34 cellular contexts compared by ENCODE assay signal in the genomic region with DNA sequence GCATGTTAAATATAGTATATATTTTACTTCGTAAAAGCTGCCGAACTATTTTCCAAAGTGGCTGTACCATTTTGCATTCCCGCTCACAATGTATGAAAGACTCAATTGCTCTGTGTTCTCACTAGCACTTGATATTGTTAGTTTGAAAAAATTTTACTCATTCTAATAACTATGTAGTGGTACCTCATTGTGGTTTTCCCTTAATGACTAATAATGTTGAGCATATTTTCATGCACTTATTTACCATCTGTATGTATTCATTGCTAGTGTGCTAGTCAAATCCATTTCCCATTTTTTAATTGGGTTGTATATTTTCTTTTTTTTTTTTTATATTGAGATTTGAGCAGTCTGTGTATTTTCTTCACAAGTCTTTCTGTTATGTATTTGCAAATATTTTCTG. TPM values are rescaled to one million over a fixed set of nuclear protein-coding genes. Genes with fewer than 3 reads are reported as not detected.
"Had no signal": no experiment of that assay in that cellular context is flagged by ENCODE, and none has a peak within 500 bp of the region (broad histone marks: within the 10 kb centered on the region; RNA-seq: fewer than 3 reads in every experiment).

No MANE protein-coding gene starts in this region.

- H3K27me3 ChIP-seq: cardiac muscle cell, MG63, SJCRH30 had no signal

- H3K27ac ChIP-seq: cardiac muscle cell, SJCRH30, SK-N-MC, WERI-Rb-1 had no signal

- H3K4me1 Mint-ChIP-seq: activated CD4-positive, alpha-beta memory T cell treated with anti-CD3 and anti-CD28 coated beads, Interleukin-2, amount 10 ng/mL, durations not matched to agents 7 days and 5 days; activated CD8-positive, alpha-beta memory T cell treated with anti-CD3 and anti-CD28 coated beads, Interleukin-2, amount 10 ng/mL, durations not matched to agents 7 days and 5 days; activated naive CD8-positive, alpha-beta T cell treated with anti-CD3 and anti-CD28 coated beads for 36 hours; activated T-helper 17 cell treated with anti-CD3 and anti-CD28 coated beads, Interleukin-2, amount 50 U/mL, for 72 hours; central memory CD8-positive, alpha-beta T cell had no signal

- H3K4me3 ChIP-seq: cardiac muscle cell, MG63, SJCRH30, SK-N-MC had no signal

- DNase-seq: activated CD4-positive, alpha-beta memory T cell treated with anti-CD3 and anti-CD28 coated beads, Interleukin-2, amount 10 ng/mL, durations not matched to agents 7 days and 5 days; activated CD4-positive, alpha-beta T cell treated with anti-CD3 and anti-CD28 coated beads for 1 hour; activated CD4-positive, alpha-beta T cell treated with anti-CD3 and anti-CD28 coated beads for 48 hours; activated CD4-positive, CD25-positive, alpha-beta regulatory T cell; activated CD8-positive, alpha-beta memory T cell treated with anti-CD3 and anti-CD28 coated beads for 24 hours; activated CD8-positive, alpha-beta memory T cell treated with anti-CD3 and anti-CD28 coated beads, Interleukin-2, amount 10 ng/mL, durations not matched to agents 7 days and 5 days; activated CD8-positive, alpha-beta memory T cell treated with anti-CD3 and anti-CD28 coated beads, Interleukin-2, amount 50 U/mL, for 48 hours; activated effector memory CD4-positive, alpha-beta T cell treated with anti-CD3 and anti-CD28 coated beads, Interleukin-2, amount 50 U/mL, for 16 hours; activated naive CD4-positive, alpha-beta T cell; activated naive CD4-positive, alpha-beta T cell treated with anti-CD3 and anti-CD28 coated beads, Interleukin-2, amount 50 U/mL, for 16 hours; activated naive CD8-positive, alpha-beta T cell treated with anti-CD3 and anti-CD28 coated beads for 36 hours; activated T-cell treated with anti-CD3 and anti-CD28 coated beads, Interleukin-2, amount 50 U/mL, for 72 hours; Kasumi-1; KG1; MG63; NCI-H1048; NCI-H1105 treated with DMSO at 0.1 percent for 48 hours; NCI-H1436 treated with DMSO at 0.1 percent for 48 hours; NCI-H1694 treated with DMSO at 0.1 percent for 48 hours; NCI-H2029; NCI-H345; NCI-H524 treated with DMSO at 0.1 percent for 48 hours; SHP77; SJCRH30; T1000; WERI-Rb-1 had no signal

- H3K4me3 Mint-ChIP-seq: activated CD4-positive, alpha-beta memory T cell treated with anti-CD3 and anti-CD28 coated beads, Interleukin-2, amount 10 ng/mL, durations not matched to agents 7 days and 5 days; activated CD8-positive, alpha-beta memory T cell treated with anti-CD3 and anti-CD28 coated beads, Interleukin-2, amount 10 ng/mL, durations not matched to agents 7 days and 5 days; activated naive CD8-positive, alpha-beta T cell treated with anti-CD3 and anti-CD28 coated beads for 36 hours; activated T-cell treated with anti-CD3 and anti-CD28 coated beads, Interleukin-2, amount 50 U/mL, for 72 hours; activated T-helper 17 cell treated with anti-CD3 and anti-CD28 coated beads, Interleukin-2, amount 50 U/mL, for 72 hours; brain; central memory CD8-positive, alpha-beta T cell had no signal

- H3K36me3 ChIP-seq: WERI-Rb-1 had no signal

- H3K9me3 ChIP-seq: MG63, SJCRH30 had no signal

- H3K27me3 Mint-ChIP-seq: activated CD4-positive, alpha-beta memory T cell treated with anti-CD3 and anti-CD28 coated beads, Interleukin-2, amount 10 ng/mL, durations not matched to agents 7 days and 5 days; activated CD8-positive, alpha-beta memory T cell treated with anti-CD3 and anti-CD28 coated beads, Interleukin-2, amount 10 ng/mL, durations not matched to agents 7 days and 5 days; activated naive CD8-positive, alpha-beta T cell treated with anti-CD3 and anti-CD28 coated beads for 36 hours; activated T-helper 17 cell treated with anti-CD3 and anti-CD28 coated beads, Interleukin-2, amount 50 U/mL, for 72 hours; brain; central memory CD8-positive, alpha-beta T cell had no signal

- ATAC-seq: activated CD8-positive, alpha-beta memory T cell treated with anti-CD3 and anti-CD28 coated beads, Interleukin-2, amount 10 ng/mL, durations not matched to agents 7 days and 5 days; activated T-cell treated with anti-CD3 and anti-CD28 coated beads, Interleukin-2, amount 50 U/mL, for 72 hours; activated T-helper 17 cell treated with anti-CD3 and anti-CD28 coated beads, Interleukin-2, amount 50 U/mL, for 72 hours; Panc1 had no signal

- H3K36me3 Mint-ChIP-seq: activated CD8-positive, alpha-beta memory T cell treated with anti-CD3 and anti-CD28 coated beads, Interleukin-2, amount 10 ng/mL, durations not matched to agents 7 days and 5 days; activated naive CD8-positive, alpha-beta T cell treated with anti-CD3 and anti-CD28 coated beads for 36 hours had no signal

- H3K9me3 Mint-ChIP-seq: activated CD4-positive, alpha-beta memory T cell treated with anti-CD3 and anti-CD28 coated beads, Interleukin-2, amount 10 ng/mL, durations not matched to agents 7 days and 5 days; activated naive CD8-positive, alpha-beta T cell treated with anti-CD3 and anti-CD28 coated beads for 36 hours; activated T-cell treated with anti-CD3 and anti-CD28 coated beads, Interleukin-2, amount 50 U/mL, for 72 hours; activated T-helper 17 cell treated with anti-CD3 and anti-CD28 coated beads, Interleukin-2, amount 50 U/mL, for 72 hours had no signal

- H3K27ac Mint-ChIP-seq: activated CD4-positive, alpha-beta memory T cell treated with anti-CD3 and anti-CD28 coated beads, Interleukin-2, amount 10 ng/mL, durations not matched to agents 7 days and 5 days; activated CD8-positive, alpha-beta memory T cell treated with anti-CD3 and anti-CD28 coated beads, Interleukin-2, amount 10 ng/mL, durations not matched to agents 7 days and 5 days; activated naive CD8-positive, alpha-beta T cell treated with anti-CD3 and anti-CD28 coated beads for 36 hours; activated T-cell treated with anti-CD3 and anti-CD28 coated beads, Interleukin-2, amount 50 U/mL, for 72 hours; activated T-helper 17 cell treated with anti-CD3 and anti-CD28 coated beads, Interleukin-2, amount 50 U/mL, for 72 hours; brain had no signal

- H3K4me1 ChIP-seq: SJCRH30 had no signal

RNA-seq across cellular contexts. Expression of a gene that starts 58.4 kb away (rescaled TPM):
- total RNA-seq: activated CD4-positive, alpha-beta memory T cell treated with anti-CD3 and anti-CD28 coated beads, Interleukin-2, amount 10 ng/mL, durations not matched to agents 7 days and 5 days; activated CD8-positive, alpha-beta memory T cell treated with anti-CD3 and anti-CD28 coated beads, Interleukin-2, amount 10 ng/mL, durations not matched to agents 7 days and 5 days; activated T-cell treated with anti-CD3 and anti-CD28 coated beads, Interleukin-2, amount 50 U/mL, for 72 hours; activated T-helper 17 cell treated with anti-CD3 and anti-CD28 coated beads, Interleukin-2, amount 50 U/mL, for 72 hours; T-helper 1 cell treated with Interleukin-12 subunit alpha and Interleukin-12 subunit beta and Interleukin-4 antibody, amounts not matched to agents 30 ng/mL and 1 ng/mL, for 36 hours; T-helper 2 cell treated with Interferon-gamma antibody and Interleukin-4, amounts not matched to agents 100 ng/mL and 5 ng/mL, for 36 hours had no signal
